1 cellular context compared by ENCODE assay signal in genomic region chr7:127347567-127348246, GRCh38.
TF ChIP-seq lines count a peak whose summit lies in the region.

No MANE protein-coding gene starts in this region.

TF ChIP-seq in SK-N-SH, 30 proteins besides CTCF, POLR2A, EP300 and RAD21 (continued from another document):
- TF ChIP-seq REST (IDR thresholded peaks at IDR 0.05; ENCODE audit: low read depth, low read length) = no peak
- no peak for TF ChIP-seq GATA2 (CRISPR knock-in tag; IDR thresholded peaks at IDR 0.05)
- TF ChIP-seq MAX (IDR thresholded peaks at IDR 0.05; ENCODE audit: low read depth) = peak; percentile 23; the same call in 1 of the 2 replicates
- no peak for TF ChIP-seq RCOR1 (IDR thresholded peaks at IDR 0.05; ENCODE audit: low read length)
- no peak for TF ChIP-seq FOXM1 (IDR thresholded peaks at IDR 0.05; ENCODE audit: low read depth)
- TF ChIP-seq NFIC (IDR thresholded peaks at IDR 0.05; ENCODE audit: borderline replicate concordance) = no peak
- TF ChIP-seq JUND (IDR thresholded peaks at IDR 0.05) = no peak
- TF ChIP-seq NRF1 (IDR thresholded peaks at IDR 0.05; ENCODE audit: low read depth, low read length) = no peak
- 0 out of 2 replicates have a peak, but pooled peaks have one; percentile 3 for TF ChIP-seq YY1 (IDR thresholded peaks at IDR 0.05; ENCODE audit: low read depth)
- TF ChIP-seq ELF1 (IDR thresholded peaks at IDR 0.05) = no peak
- TF ChIP-seq RFX5 (IDR thresholded peaks at IDR 0.05; ENCODE audit: low read length) = no peak
- TF ChIP-seq, protein P1, sequence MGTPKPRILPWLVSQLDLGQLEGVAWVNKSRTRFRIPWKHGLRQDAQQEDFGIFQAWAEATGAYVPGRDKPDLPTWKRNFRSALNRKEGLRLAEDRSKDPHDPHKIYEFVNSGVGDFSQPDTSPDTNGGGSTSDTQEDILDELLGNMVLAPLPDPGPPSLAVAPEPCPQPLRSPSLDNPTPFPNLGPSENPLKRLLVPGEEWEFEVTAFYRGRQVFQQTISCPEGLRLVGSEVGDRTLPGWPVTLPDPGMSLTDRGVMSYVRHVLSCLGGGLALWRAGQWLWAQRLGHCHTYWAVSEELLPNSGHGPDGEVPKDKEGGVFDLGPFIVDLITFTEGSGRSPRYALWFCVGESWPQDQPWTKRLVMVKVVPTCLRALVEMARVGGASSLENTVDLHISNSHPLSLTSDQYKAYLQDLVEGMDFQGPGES (IDR thresholded peaks at IDR 0.05; ENCODE audit: low read depth, low read length) = no peak
- no peak for TF ChIP-seq FOSL2 (IDR thresholded peaks at IDR 0.05; ENCODE audit: borderline replicate concordance, low read depth)
TF ChIP-seq in SK-N-SH: peak in this region for 5.
